11 cellular contexts compared by ENCODE assay signal in the genomic region with DNA sequence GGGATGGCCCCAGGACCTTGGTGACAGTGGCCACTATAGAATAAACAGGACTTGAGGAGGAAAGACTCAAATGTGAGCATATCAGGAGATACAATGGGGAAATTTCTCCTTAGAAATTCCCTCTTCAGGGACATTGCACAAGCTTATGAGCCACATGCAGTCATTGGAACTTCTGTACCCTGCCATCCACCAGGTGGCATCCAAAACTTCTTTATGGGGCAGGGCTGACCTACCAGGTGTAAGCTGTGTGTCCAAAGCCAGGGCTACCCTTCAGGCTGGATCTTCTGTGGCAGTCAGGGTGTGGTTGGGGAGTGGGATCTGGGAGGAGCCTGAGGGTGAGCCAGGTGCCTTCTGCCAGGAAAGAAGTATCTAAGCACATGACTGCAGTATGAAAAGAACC. TPM values are rescaled to one million over a fixed set of nuclear protein-coding genes. Genes with fewer than 3 reads are reported as not detected.
A peak's percentile ranks its signal among the peaks of the same experiment; 100 is the strongest.
DNase-seq lines count a peak whose midpoint lies in the region; ATAC-seq and TF ChIP-seq lines count a peak whose summit lies in the region.
"Had no signal": no experiment of that assay in that cellular context is flagged by ENCODE, and none has a peak within 500 bp of the region (broad histone marks: within the 10 kb centered on the region; RNA-seq: fewer than 3 reads in every experiment).

No MANE protein-coding gene starts in this region.

- no peaks in the 10 kb centered on the region for H3K9me3 Mint-ChIP-seq in activated CD8-positive, alpha-beta T cell treated with anti-CD3 and anti-CD28 coated beads for 36 hours
- H3K9me3 Mint-ChIP-seq in activated CD8-positive, alpha-beta T cell treated with anti-CD3 and anti-CD28 coated beads, Interleukin-2, amount 10 ng/mL, durations not matched to agents 7 days and 5 days (ENCODE audit: insufficient read depth) = no peaks in the 10 kb centered on the region
- H3K9me3 Mint-ChIP-seq: activated T-cell treated with anti-CD3 and anti-CD28 coated beads, Interleukin-2, amount 50 U/mL, for 72 hours had no signal

- intact Hi-C loops in activated CD8-positive, alpha-beta T cell treated with anti-CD3 and anti-CD28 coated beads for 36 hours (cut with micrococcal nuclease) = no loop called here
- intact Hi-C loops in heart right ventricle (cut with DNase I) (loop anchor here in 8 of 10 donors (1.0 to 10.0 kb wide), 7 partner anchors 186 to 541 kb away; no protein-coding TSS in a partner anchor), tibial artery (cut with DNase I; ENCODE audit: low total_unique reads) (no loop called here)

- H3K79me2 ChIP-seq in Karpas-422 (ENCODE audit: low read length) = no peaks in the 10 kb centered on the region

- H3K27me3 Mint-ChIP-seq in activated CD8-positive, alpha-beta T cell treated with anti-CD3 and anti-CD28 coated beads for 36 hours = no peaks in the 10 kb centered on the region
- peaks cover 10% of the 10 kb centered on the region for H3K27me3 Mint-ChIP-seq in activated CD8-positive, alpha-beta T cell treated with anti-CD3 and anti-CD28 coated beads, Interleukin-2, amount 10 ng/mL, durations not matched to agents 7 days and 5 days (ENCODE audit: low read depth)

- ATAC-seq in activated CD8-positive, alpha-beta T cell treated with anti-CD3 and anti-CD28 coated beads for 36 hours = no peak
- no peak for ATAC-seq in activated CD8-positive, alpha-beta T cell treated with anti-CD3 and anti-CD28 coated beads, Interleukin-2, amount 10 ng/mL, durations not matched to agents 7 days and 5 days
- peak; percentile 20 to 81 (median 63) for ATAC-seq in heart right ventricle
- no peak for ATAC-seq in HG03342 (IDR thresholded peaks at IDR 0.05; ENCODE audit: unreplicated experiment)
- ATAC-seq: activated T-cell treated with anti-CD3 and anti-CD28 coated beads, Interleukin-2, amount 50 U/mL, for 72 hours had no signal

- H3K27ac ChIP-seq in RWPE1 (no peak overlapping the region), heart right ventricle (no peak overlapping the region), tibial artery (no peak overlapping the region), Karpas-422 (ENCODE audit: low read length) (no peak overlapping the region)

- peak; percentile 6 for DNase-seq in activated CD8-positive, alpha-beta T cell treated with anti-CD3 and anti-CD28 coated beads for 36 hours
- DNase-seq in activated CD8-positive, alpha-beta T cell treated with anti-CD3 and anti-CD28 coated beads, Interleukin-2, amount 10 ng/mL, durations not matched to agents 7 days and 5 days = no peak
- DNase-seq in RWPE1 (ENCODE audit: low spot score) (peak; percentile 4), heart right ventricle (no peak), tibial artery (peak in 1 of 2 donors; percentile 56), Karpas-422 (no peak)
- no peak for DNase-seq in stimulated activated CD8-positive, alpha-beta memory T cell treated with anti-CD3 and anti-CD28 coated beads, Interleukin-4, amount 100 ng/mL, for 48 hours
- DNase-seq: activated T-cell treated with anti-CD3 and anti-CD28 coated beads, Interleukin-2, amount 50 U/mL, for 72 hours; NCI-H524 treated with DMSO at 0.1 percent for 48 hours had no signal

- CTCF ChIA-PET in activated CD8-positive, alpha-beta T cell treated with anti-CD3 and anti-CD28 coated beads for 36 hours (lab: Charles Lee) = no interaction called here
- CTCF ChIA-PET in activated CD8-positive, alpha-beta T cell treated with anti-CD3 and anti-CD28 coated beads, Interleukin-2, amount 10 ng/mL, durations not matched to agents 7 days and 5 days (lab: Charles Lee) = interaction anchor here (1.3 kb wide), 1 partner anchor 188 kb away, joined by 6 read pairs; no protein-coding TSS in a partner anchor
- CTCF ChIA-PET in RWPE1 (lab: Yijun Ruan, JAX) = interaction anchor here (0.5 to 1.4 kb wide), 6 partner anchors 74 to 537 kb away, joined by 3 to 11 read pairs (median 4); no protein-coding TSS in a partner anchor

- H3K4me2 ChIP-seq in Karpas-422 (ENCODE audit: low read depth, low read length, poor library complexity, severe bottlenecking) = no peak overlapping the region

- no peaks in the 10 kb centered on the region for H3K36me3 Mint-ChIP-seq in activated CD8-positive, alpha-beta T cell treated with anti-CD3 and anti-CD28 coated beads for 36 hours (ENCODE audit: low read depth)
- no peaks in the 10 kb centered on the region for H3K36me3 Mint-ChIP-seq in activated CD8-positive, alpha-beta T cell treated with anti-CD3 and anti-CD28 coated beads, Interleukin-2, amount 10 ng/mL, durations not matched to agents 7 days and 5 days (ENCODE audit: low read depth)

- H3K4me3 ChIP-seq in heart right ventricle = no peak overlapping the region
- no peak overlapping the region for H3K4me3 ChIP-seq in tibial artery
- H3K4me3 ChIP-seq in Karpas-422 (ENCODE audit: low read length) = no peak overlapping the region

- H3K27me3 ChIP-seq in heart right ventricle (no peaks in the 10 kb centered on the region), tibial artery (no peaks in the 10 kb centered on the region), Karpas-422 (ENCODE audit: low read length) (no peaks in the 10 kb centered on the region)

- H3K4me1 Mint-ChIP-seq in activated CD8-positive, alpha-beta T cell treated with anti-CD3 and anti-CD28 coated beads for 36 hours (ENCODE audit: low read depth) = no peaks in the 10 kb centered on the region
- no peaks in the 10 kb centered on the region for H3K4me1 Mint-ChIP-seq in activated CD8-positive, alpha-beta T cell treated with anti-CD3 and anti-CD28 coated beads, Interleukin-2, amount 10 ng/mL, durations not matched to agents 7 days and 5 days (ENCODE audit: low read depth)

- no peak overlapping the region for H3K27ac Mint-ChIP-seq in activated CD8-positive, alpha-beta T cell treated with anti-CD3 and anti-CD28 coated beads for 36 hours
- H3K27ac Mint-ChIP-seq in activated CD8-positive, alpha-beta T cell treated with anti-CD3 and anti-CD28 coated beads, Interleukin-2, amount 10 ng/mL, durations not matched to agents 7 days and 5 days = no peak overlapping the region
- H3K27ac Mint-ChIP-seq: activated T-cell treated with anti-CD3 and anti-CD28 coated beads, Interleukin-2, amount 50 U/mL, for 72 hours had no signal

- H3K9ac ChIP-seq in Karpas-422 (ENCODE audit: low read length) = no peak overlapping the region

- no peaks in the 10 kb centered on the region for H4K20me1 ChIP-seq in Karpas-422 (ENCODE audit: insufficient read depth, low read depth, low read length)

- H3K36me3 ChIP-seq in heart right ventricle (peaks cover 0 to 10% (median 0%) of the 10 kb centered on the region in 9 donors), tibial artery (no peaks in the 10 kb centered on the region), Karpas-422 (ENCODE audit: insufficient read depth, low read length) (peaks cover 24% of the 10 kb centered on the region; the same call in 1 of the 2 replicates)

- H3K4me1 ChIP-seq in heart right ventricle = peaks cover 0 to 2% (median 0%) of the 10 kb centered on the region in 9 donors
- H3K4me1 ChIP-seq in tibial artery = no peaks in the 10 kb centered on the region
- no peaks in the 10 kb centered on the region for H3K4me1 ChIP-seq in Karpas-422 (ENCODE audit: low read length)

- no peaks in the 10 kb centered on the region for H3K9me2 ChIP-seq in Karpas-422 (replicated peaks; ENCODE audit: insufficient read depth, low read length)

- H3K4me3 Mint-ChIP-seq in activated CD8-positive, alpha-beta T cell treated with anti-CD3 and anti-CD28 coated beads for 36 hours = no peak overlapping the region
- H3K4me3 Mint-ChIP-seq in activated CD8-positive, alpha-beta T cell treated with anti-CD3 and anti-CD28 coated beads, Interleukin-2, amount 10 ng/mL, durations not matched to agents 7 days and 5 days = no peak overlapping the region
- H3K4me3 Mint-ChIP-seq: activated T-cell treated with anti-CD3 and anti-CD28 coated beads, Interleukin-2, amount 50 U/mL, for 72 hours had no signal

- H2AFZ ChIP-seq in Karpas-422 (ENCODE audit: low read length) = no peak overlapping the region

- POLR2A ChIA-PET in activated CD8-positive, alpha-beta T cell treated with anti-CD3 and anti-CD28 coated beads for 36 hours (lab: Charles Lee) = no interaction called here
- POLR2A ChIA-PET in activated CD8-positive, alpha-beta T cell treated with anti-CD3 and anti-CD28 coated beads, Interleukin-2, amount 10 ng/mL, durations not matched to agents 7 days and 5 days (lab: Charles Lee) = no interaction called here
- POLR2A ChIA-PET in RWPE1 (lab: Yijun Ruan, JAX; ENCODE audit: low non-redundant PET) = no interaction called here

- no peak for TF ChIP-seq CTCF in activated CD8-positive, alpha-beta T cell treated with anti-CD3 and anti-CD28 coated beads for 36 hours (IDR thresholded peaks at IDR 0.05)
- TF ChIP-seq CTCF in RWPE1 (conservative IDR thresholded peaks at IDR 0.05; ENCODE audit: low read depth) (no peak), heart right ventricle (IDR thresholded peaks at IDR 0.05) (peak in 8 of 9 donors; percentile 15 to 53 (median 46)), tibial artery (IDR thresholded peaks at IDR 0.05) (peak; percentile 16 to 22)

- H3K9me3 ChIP-seq in heart right ventricle (no peaks in the 10 kb centered on the region), tibial artery (peaks cover 0 to 3% (median 0%) of the 10 kb centered on the region in 3 donors), Karpas-422 (ENCODE audit: low read length) (no peaks in the 10 kb centered on the region)

RNA-seq across cellular contexts. Expression of gene LRRC18, which starts 36.6 kb away (rescaled TPM):
- total RNA-seq in activated CD8-positive, alpha-beta T cell treated with anti-CD3 and anti-CD28 coated beads for 36 hours = not detected
- under 1 TPM in 1 of 2 experiments, not detected in 1; 0.16 TPM for total RNA-seq in activated CD8-positive, alpha-beta T cell treated with anti-CD3 and anti-CD28 coated beads, Interleukin-2, amount 10 ng/mL, durations not matched to agents 7 days and 5 days
- total RNA-seq in heart right ventricle = under 1 TPM in 2 of 10 donors, not detected in 8; 0.13 to 0.18 TPM
- polyA plus RNA-seq in heart right ventricle = not detected
- total RNA-seq in Karpas-422 (2014; rRNA removed; shearing (Covaris generic); ENCODE audit: low replicate concordance) = 3.4 TPM in 1 of 2 replicates, not detected in the other
- total RNA-seq: activated T-cell treated with anti-CD3 and anti-CD28 coated beads, Interleukin-2, amount 50 U/mL, for 72 hours; Daoy had no signal

Comparison
In these comparisons a context has a peak if more than half of its experiments do, and no peak if none do; other contexts are left out.
1. DNase-seq: peak in activated CD8-positive, alpha-beta T cell treated with anti-CD3 and anti-CD28 coated beads for 36 hours (single experiment) and RWPE1 (single experiment); none in activated CD8-positive, alpha-beta T cell treated with anti-CD3 and anti-CD28 coated beads, Interleukin-2, amount 10 ng/mL, durations not matched to agents 7 days and 5 days (single experiment), heart right ventricle (0 of 2), Karpas-422 (single experiment) and stimulated activated CD8-positive, alpha-beta memory T cell treated with anti-CD3 and anti-CD28 coated beads, Interleukin-4, amount 100 ng/mL, for 48 hours (single experiment).
2. ATAC-seq: peak in heart right ventricle (8 of 8); none in activated CD8-positive, alpha-beta T cell treated with anti-CD3 and anti-CD28 coated beads for 36 hours (single experiment), activated CD8-positive, alpha-beta T cell treated with anti-CD3 and anti-CD28 coated beads, Interleukin-2, amount 10 ng/mL, durations not matched to agents 7 days and 5 days (single experiment) and HG03342 (single experiment).
3. CTCF ChIP-seq: peak in heart right ventricle (8 of 9) and tibial artery (2 of 2); none in activated CD8-positive, alpha-beta T cell treated with anti-CD3 and anti-CD28 coated beads for 36 hours (single experiment) and RWPE1 (single experiment).
4. intact Hi-C loops: an anchor here in heart right ventricle (1.0 to 10.0 kb wide); none called in activated CD8-positive, alpha-beta T cell treated with anti-CD3 and anti-CD28 coated beads for 36 hours and tibial artery.